ENCODE assay signal across 27 cellular contexts in genomic region chr7:113279256-113279655, GRCh38.
"Had no signal": no experiment of that assay in that cellular context is flagged by ENCODE, and none has a peak within 500 bp of the region (broad histone marks: within the 10 kb centered on the region; RNA-seq: fewer than 3 reads in every experiment).

No MANE protein-coding gene starts in this region.

- FAIRE-seq: bronchial epithelial cell had no signal

- H3K4me1 ChIP-seq: adrenal gland had no signal

- H3K4me2 ChIP-seq: KMS-11 had no signal

- H3K27ac ChIP-seq: adrenal gland, KMS-11, SJSA1, WERI-Rb-1 had no signal

- H3K36me3 ChIP-seq: adrenal gland, SJSA1, WERI-Rb-1 had no signal

- ATAC-seq: activated CD4-positive, alpha-beta T cell treated with anti-CD3 and anti-CD28 coated beads for 36 hours; activated CD8-positive, alpha-beta T cell treated with anti-CD3 and anti-CD28 coated beads for 36 hours; activated T-cell treated with anti-CD3 and anti-CD28 coated beads, Interleukin-2, amount 50 U/mL, for 72 hours; Panc1; T-cell had no signal

- H3K9me3 ChIP-seq: adrenal gland, SJSA1 had no signal

- H3K4me3 ChIP-seq: adrenal gland, SJSA1 had no signal

- DNase-seq: activated CD4-positive, alpha-beta T cell treated with anti-CD3 and anti-CD28 coated beads for 36 hours; activated CD8-positive, alpha-beta memory T cell treated with anti-CD3 and anti-CD28 coated beads, Interleukin-2, amount 50 U/mL, for 4 hours; activated CD8-positive, alpha-beta T cell treated with anti-CD3 and anti-CD28 coated beads for 36 hours; activated gamma-delta T cell treated with Interleukin-2 at 50 U/mL for 16 hours; activated naive CD4-positive, alpha-beta T cell treated with anti-CD3 and anti-CD28 coated beads, Interleukin-2, amount 10 ng/mL, durations not matched to agents 7 days and 5 days; activated naive CD8-positive, alpha-beta T cell treated with anti-CD3 and anti-CD28 coated beads, Interleukin-2, amount 10 ng/mL, durations not matched to agents 7 days and 5 days; activated T-cell treated with anti-CD3 and anti-CD28 coated beads, Interleukin-2, amount 50 U/mL, for 72 hours; adrenal gland; anterior cingulate cortex; NCI-H1092; NCI-H1417 treated with DMSO at 0.1 percent for 48 hours; NCI-H1694; NCI-H2029; NCI-H2107; NCI-H510A treated with DMSO at 0.1 percent for 48 hours; NCI-H69; NK-92 treated with Interleukin-12 subunit alpha and Interleukin-12 subunit beta, amount 100 ng/mL, for 24 hours; Right ventricle myocardium superior; RPMI8226; T-cell; T-helper 2 cell; T1000; WERI-Rb-1 had no signal

- H3K9ac ChIP-seq: KMS-11 had no signal

- H3K27me3 ChIP-seq: adrenal gland, SJSA1 had no signal
